In the genomic region with DNA sequence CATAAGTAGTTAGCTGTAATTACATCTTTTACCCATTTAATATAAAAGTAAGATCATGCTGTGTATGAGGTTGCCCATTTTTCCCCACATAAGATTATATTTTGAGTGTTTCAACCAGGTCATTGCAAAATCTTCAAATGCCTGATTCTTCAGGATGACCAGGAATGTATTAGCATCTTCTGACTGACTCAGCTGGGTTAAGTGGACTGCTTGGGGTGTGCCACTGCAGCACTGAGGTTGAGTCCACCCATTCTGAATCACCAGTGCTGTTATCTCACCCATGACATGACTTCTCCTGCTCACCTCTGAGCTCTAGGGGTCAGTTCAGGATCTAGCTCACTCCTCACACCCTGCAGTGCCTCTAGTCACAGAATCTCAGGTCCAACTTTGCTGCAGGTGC, we compare ENCODE assay signal across 21 cellular contexts.
DNase-seq lines count a peak whose midpoint lies in the region; ATAC-seq, FAIRE-seq and TF ChIP-seq lines count a peak whose summit lies in the region.
"Had no signal": no experiment of that assay in that cellular context is flagged by ENCODE, and none has a peak within 500 bp of the region (broad histone marks: within the 10 kb centered on the region; RNA-seq: fewer than 3 reads in every experiment).

No MANE protein-coding gene starts in this region.

- ATAC-seq in A549, result peak; percentile 73
- ATAC-seq in stimulated activated naive B cell treated with anti-CD40 and anti-IgM and Interleukin-4, amounts not matched to agents 10 μg/mL and 1 μg/mL and 100 μg/mL, for 72 hours (replicated peaks), result no peak
- ATAC-seq: stimulated activated naive CD8-positive, alpha-beta T cell treated with anti-CD3 and anti-CD28 coated beads, Interleukin-15, Interleukin-2, amounts not matched to agents 100 U/mL and 50 U/mL, for 24 hours had no signal

- peaks cover 12% of the 10 kb centered on the region; the same call in 2 of the 3 replicates for H3K9me3 ChIP-seq in A549

- peaks cover 7% of the 10 kb centered on the region; the same call in 1 of the 3 replicates for H3K4me1 ChIP-seq in A549

- TF ChIP-seq CTCF in A549 (IDR thresholded peaks at IDR 0.05), result no peak
- no peak for TF ChIP-seq CTCF in foreskin fibroblast (IDR thresholded peaks at IDR 0.05; ENCODE audit: low read depth, low read length)

- CTCF ChIA-PET in A549 (lab: Yijun Ruan, JAX), result no interaction called here

- TF ChIP-seq EP300 in A549 (IDR thresholded peaks at IDR 0.05), result no peak

- peaks cover 4 to 11% of the 10 kb centered on the region in 2 donors for H3K4me1 Mint-ChIP-seq in stimulated activated naive B cell treated with anti-CD40 and anti-IgM and Interleukin-4, amounts not matched to agents 10 μg/mL and 1 μg/mL and 100 μg/mL, for 72 hours

- H3K27me3 Mint-ChIP-seq in stimulated activated naive B cell treated with anti-CD40 and anti-IgM and Interleukin-4, amounts not matched to agents 10 μg/mL and 1 μg/mL and 100 μg/mL, for 72 hours, result no peaks in the 10 kb centered on the region
- H3K27me3 Mint-ChIP-seq: activated naive CD8-positive, alpha-beta T cell had no signal

- H3K4me2 ChIP-seq in A549, result no peak overlapping the region

- no peak for FAIRE-seq in A549 (lab: Jason Lieb, UNC)
- FAIRE-seq: G401.6 had no signal

- H3K27ac ChIP-seq in A549, result no peak overlapping the region
- H3K27ac ChIP-seq: HL-60 had no signal

- DNase-seq in A549 (ENCODE audit: low read depth in 1 of 2, low spot score in 1 of 2), result peak in 1 of 2 experiments; percentile 18
- peak; percentile 82 for DNase-seq in HCEC 1CT
- peak; percentile 92 for DNase-seq in amniotic epithelial cell (ENCODE audit: low read depth)
- peak; percentile 86 to 91 for DNase-seq in foreskin fibroblast
- DNase-seq in iPS-NIHi7 (ENCODE audit: extremely low spot score), result no peak
- DNase-seq in NOMO-1 treated with dmso at 0.1 percent for 144 hours (lab: John Stamatoyannopoulos, UW; ENCODE audit: unreplicated experiment), result no peak
- DNase-seq in NCI-H774 (lab: John Stamatoyannopoulos, UW), result no peak
- no peak for DNase-seq in stimulated activated naive B cell treated with anti-CD40 and anti-IgM and Interleukin-4, amounts not matched to agents 10 μg/mL and 1 μg/mL and 100 μg/mL, for 72 hours
- DNase-seq: activated CD4-positive, alpha-beta T cell treated with anti-CD3 and anti-CD28 coated beads, Interleukin-2, amount 50 U/mL, for 48 hours; activated T-cell treated with anti-CD3 and anti-CD28 coated beads, Interleukin-2, amount 50 U/mL, for 48 hours; COR-L47; heart right ventricle; left cardiac atrium; NCI-H1694; NCI-H446 treated with DMSO at 0.1 percent for 48 hours; posterior cingulate gyrus; stimulated activated CD4-positive, alpha-beta T cell treated with anti-CD3 and anti-CD28 coated beads, Interleukin-12 subunit alpha, Interleukin-12 subunit beta, amount 100 ng/mL, for 4 hours; stimulated activated naive CD8-positive, alpha-beta T cell treated with anti-CD3 and anti-CD28 coated beads, Interleukin-15, Interleukin-2, amounts not matched to agents 100 U/mL and 50 U/mL, for 24 hours had no signal

- H3K4me3 ChIP-seq in A549 (no peak overlapping the region), foreskin fibroblast (ENCODE audit: low read depth in 1 of 2, low read length in 2 of 2) (no peak overlapping the region)
- H3K4me3 ChIP-seq: heart right ventricle had no signal

- no peak for TF ChIP-seq RAD21 in A549 (conservative IDR thresholded peaks at IDR 0.05 in 1 of 2, IDR thresholded peaks at IDR 0.05 in 1 of 2)

- peaks cover 0 to 6% of the 10 kb centered on the region in 2 donors for H3K9me3 Mint-ChIP-seq in stimulated activated naive B cell treated with anti-CD40 and anti-IgM and Interleukin-4, amounts not matched to agents 10 μg/mL and 1 μg/mL and 100 μg/mL, for 72 hours

- no peak for TF ChIP-seq POLR2A in A549 (IDR thresholded peaks at IDR 0.05; ENCODE audit: low read length)

- H3K36me3 Mint-ChIP-seq in stimulated activated naive B cell treated with anti-CD40 and anti-IgM and Interleukin-4, amounts not matched to agents 10 μg/mL and 1 μg/mL and 100 μg/mL, for 72 hours, result no peaks in the 10 kb centered on the region
- H3K36me3 Mint-ChIP-seq: activated naive CD8-positive, alpha-beta T cell had no signal

- POLR2A ChIA-PET in A549 (lab: Yijun Ruan, JAX), result no interaction called here

- no peak overlapping the region for H3K27ac Mint-ChIP-seq in stimulated activated naive B cell treated with anti-CD40 and anti-IgM and Interleukin-4, amounts not matched to agents 10 μg/mL and 1 μg/mL and 100 μg/mL, for 72 hours
- H3K27ac Mint-ChIP-seq: activated naive CD8-positive, alpha-beta T cell had no signal

- H3K4me3 Mint-ChIP-seq in stimulated activated naive B cell treated with anti-CD40 and anti-IgM and Interleukin-4, amounts not matched to agents 10 μg/mL and 1 μg/mL and 100 μg/mL, for 72 hours, result no peak overlapping the region
- H3K4me3 Mint-ChIP-seq: activated naive CD8-positive, alpha-beta T cell had no signal

TF ChIP-seq in A549, 52 proteins besides CTCF, POLR2A, EP300 and RAD21:
- TF ChIP-seq CHD4 (IDR thresholded peaks at IDR 0.05; ENCODE audit: borderline replicate concordance) (no peak), EHF (CRISPR knock-in tag; IDR thresholded peaks at IDR 0.05) (no peak), MAZ (IDR thresholded peaks at IDR 0.05; ENCODE audit: borderline replicate concordance, low read depth, low read length) (no peak), MAFK (IDR thresholded peaks at IDR 0.05; ENCODE audit: partially characterized antibody) (no peak), EHMT2 (IDR thresholded peaks at IDR 0.05; ENCODE audit: low read depth) (no peak), HOXB5 (CRISPR knock-in tag; IDR thresholded peaks at IDR 0.05) (no peak)
- TF ChIP-seq, protein P1, sequence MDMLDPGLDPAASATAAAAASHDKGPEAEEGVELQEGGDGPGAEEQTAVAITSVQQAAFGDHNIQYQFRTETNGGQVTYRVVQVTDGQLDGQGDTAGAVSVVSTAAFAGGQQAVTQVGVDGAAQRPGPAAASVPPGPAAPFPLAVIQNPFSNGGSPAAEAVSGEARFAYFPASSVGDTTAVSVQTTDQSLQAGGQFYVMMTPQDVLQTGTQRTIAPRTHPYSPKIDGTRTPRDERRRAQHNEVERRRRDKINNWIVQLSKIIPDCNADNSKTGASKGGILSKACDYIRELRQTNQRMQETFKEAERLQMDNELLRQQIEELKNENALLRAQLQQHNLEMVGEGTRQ (IDR thresholded peaks at IDR 0.05), result no peak
- TF ChIP-seq, protein P2, sequence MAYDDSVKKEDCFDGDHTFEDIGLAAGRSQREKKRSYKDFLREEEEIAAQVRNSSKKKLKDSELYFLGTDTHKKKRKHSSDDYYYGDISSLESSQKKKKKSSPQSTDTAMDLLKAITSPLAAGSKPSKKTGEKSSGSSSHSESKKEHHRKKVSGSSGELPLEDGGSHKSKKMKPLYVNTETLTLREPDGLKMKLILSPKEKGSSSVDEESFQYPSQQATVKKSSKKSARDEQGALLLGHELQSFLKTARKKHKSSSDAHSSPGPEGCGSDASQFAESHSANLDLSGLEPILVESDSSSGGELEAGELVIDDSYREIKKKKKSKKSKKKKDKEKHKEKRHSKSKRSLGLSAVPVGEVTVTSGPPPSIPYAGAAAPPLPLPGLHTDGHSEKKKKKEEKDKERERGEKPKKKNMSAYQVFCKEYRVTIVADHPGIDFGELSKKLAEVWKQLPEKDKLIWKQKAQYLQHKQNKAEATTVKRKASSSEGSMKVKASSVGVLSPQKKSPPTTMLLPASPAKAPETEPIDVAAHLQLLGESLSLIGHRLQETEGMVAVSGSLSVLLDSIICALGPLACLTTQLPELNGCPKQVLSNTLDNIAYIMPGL (CRISPR knock-in tag; IDR thresholded peaks at IDR 0.05; ENCODE audit: borderline replicate concordance), result no peak

Comparison
In these comparisons a context has a peak if more than half of its experiments do, and no peak if none do; other contexts are left out.
1. ATAC-seq: peak in A549 (2 of 2); none in stimulated activated naive B cell treated with anti-CD40 and anti-IgM and Interleukin-4, amounts not matched to agents 10 μg/mL and 1 μg/mL and 100 μg/mL, for 72 hours (0 of 2).
2. DNase-seq: peak in HCEC 1CT (single experiment), amniotic epithelial cell (single experiment) and foreskin fibroblast (2 of 2); none in iPS-NIHi7 (single experiment), NOMO-1 treated with dmso at 0.1 percent for 144 hours (single experiment), NCI-H774 (single experiment) and stimulated activated naive B cell treated with anti-CD40 and anti-IgM and Interleukin-4, amounts not matched to agents 10 μg/mL and 1 μg/mL and 100 μg/mL, for 72 hours (single experiment).